8 cellular contexts compared by ENCODE assay signal in genomic region chr13:72864142-72865035, GRCh38.
A peak's percentile ranks its signal among the peaks of the same experiment; 100 is the strongest.
DNase-seq lines count a peak whose midpoint lies in the region; ATAC-seq and TF ChIP-seq lines count a peak whose summit lies in the region.

No MANE protein-coding gene starts in this region.

- H3K27me3 Mint-ChIP-seq in chondrocyte (ENCODE audit: low read depth) = no peaks in the 10 kb centered on the region

- H3K36me3 Mint-ChIP-seq in chondrocyte (ENCODE audit: low read depth) = peaks cover 3% of the 10 kb centered on the region

- intact Hi-C loops in tibial artery (cut with DNase I; ENCODE audit: low total_unique reads) = no loop called here

- DNase-seq in GM12865 (ENCODE audit: low read depth) (peak; percentile 73), chondrocyte (ENCODE audit: low spot score) (no peak), hepatic stellate cell (ENCODE audit: low spot score) (no peak), tibial artery (no peak), DMS114 treated with DMSO at 0.1 percent for 48 hours (lab: John Stamatoyannopoulos, UW; ENCODE audit: unreplicated experiment) (no peak), NK-92 (lab: John Stamatoyannopoulos, UW; ENCODE audit: unreplicated experiment) (no peak)

- ATAC-seq in GM19397 (IDR thresholded peaks at IDR 0.05; ENCODE audit: unreplicated experiment) (peak; percentile 82), HG03097 (IDR thresholded peaks at IDR 0.05; ENCODE audit: low FRiP score, unreplicated experiment) (peak; percentile 83)

- H3K4me3 Mint-ChIP-seq in chondrocyte (ENCODE audit: unreplicated experiment) = no peak overlapping the region

- H3K27ac ChIP-seq in tibial artery = no peak overlapping the region

- no peaks in the 10 kb centered on the region for H3K9me3 Mint-ChIP-seq in chondrocyte (ENCODE audit: low read depth)

- H3K9me3 ChIP-seq in tibial artery = no peaks in the 10 kb centered on the region

- no peak overlapping the region; the same call in 1 of the 2 replicates for H3K4me3 ChIP-seq in GM12865 (ENCODE audit: low read depth, low read length)
- H3K4me3 ChIP-seq in tibial artery = no peak overlapping the region

- peaks cover 3 to 5% (median 5%) of the 10 kb centered on the region in 3 donors for H3K36me3 ChIP-seq in tibial artery

- TF ChIP-seq CTCF in GM12865 (IDR thresholded peaks at IDR 0.05; ENCODE audit: insufficient read depth, low read depth, low read length, missing control alignments) = no peak
- TF ChIP-seq CTCF in chondrocyte (IDR thresholded peaks at IDR 0.05) = no peak
- TF ChIP-seq CTCF in tibial artery (IDR thresholded peaks at IDR 0.05) = no peak

- H3K4me1 ChIP-seq in tibial artery = peaks cover 0 to 15% (median 0%) of the 10 kb centered on the region in 4 donors

- H3K4me1 Mint-ChIP-seq in chondrocyte (ENCODE audit: low read depth) = peaks cover 10% of the 10 kb centered on the region

- H3K27me3 ChIP-seq in tibial artery = no peaks in the 10 kb centered on the region

- H3K27ac Mint-ChIP-seq in chondrocyte (ENCODE audit: unreplicated experiment) = peak overlapping the region; percentile 47
